In genomic region chr1:183612972-183613371, GRCh38 we compare ENCODE assay signal across 19 cellular contexts. TPM values are rescaled to one million over a fixed set of nuclear protein-coding genes. Genes with fewer than 3 reads are reported as not detected.
"Had no signal": no experiment of that assay in that cellular context is flagged by ENCODE, and none has a peak within 500 bp of the region (broad histone marks: within the 10 kb centered on the region; RNA-seq: fewer than 3 reads in every experiment).

No MANE protein-coding gene starts in this region.

RNA-seq across cellular contexts. Expression of gene NCF2, which starts 22.7 kb away (rescaled TPM):
- total RNA-seq: dermis microvascular lymphatic vessel endothelial cell, endothelial cell of umbilical vein had no signal

RNA-seq across cellular contexts. Expression of gene APOBEC4, which starts 40.1 kb away (rescaled TPM):
- total RNA-seq: activated CD8-positive, alpha-beta T cell treated with anti-CD3 and anti-CD28 coated beads for 36 hours; activated naive CD4-positive, alpha-beta T cell treated with anti-CD3 and anti-CD28 coated beads for 36 hours; activated naive CD8-positive, alpha-beta T cell treated with anti-CD3 and anti-CD28 coated beads for 36 hours; activated T-cell treated with anti-CD3 and anti-CD28 coated beads, Interleukin-2, amount 50 U/mL, for 4 hours; activated T-helper 2 cell treated with anti-CD3 and anti-CD28 coated beads, Interferon-gamma antibody, Interleukin-2, Interleukin-4, amounts not matched to agents 10 μg/mL and 5 μg/mL and 100 μg/mL, durations not matched to agents 14 hours and 24 hours and 36 hours; adrenal gland; aorta; body of pancreas; chondrocyte; dermis microvascular lymphatic vessel endothelial cell; endothelial cell of umbilical vein; epithelial cell of proximal tubule; esophagus muscularis mucosa; gastroesophageal sphincter; glomerular endothelial cell; heart right ventricle; T-helper 1 cell treated with Interleukin-12 subunit alpha and Interleukin-12 subunit beta and Interleukin-4 antibody, amounts not matched to agents 30 ng/mL and 1 ng/mL, for 36 hours; T-helper 2 cell treated with Interferon-gamma antibody and Interleukin-4, amounts not matched to agents 100 ng/mL and 5 ng/mL, for 36 hours; WTC11 had no signal
- polyA plus RNA-seq: adrenal gland, aorta, endothelial cell of umbilical vein, heart right ventricle had no signal
